In genomic region chr1:204190212-204191211, GRCh38 we compare ENCODE assay signal across 7 cellular contexts. TPM values are rescaled to one million over a fixed set of nuclear protein-coding genes. Genes with fewer than 3 reads are reported as not detected.
DNase-seq lines count a peak whose midpoint lies in the region; ATAC-seq, FAIRE-seq and TF ChIP-seq lines count a peak whose summit lies in the region.

No MANE protein-coding gene starts in this region.

- TSS peak; percentile 89 for BruUV-seq in endothelial cell of umbilical vein (replicated peaks; lab: Mats Ljungman, UMichigan)

- H3K9me3 ChIP-seq in endothelial cell of umbilical vein (replicated peaks; ENCODE audit: control insufficient read depth, insufficient read depth, low read length) (no peaks in the 10 kb centered on the region), neural progenitor cell (ENCODE audit: low read depth) (no peaks in the 10 kb centered on the region)

- peaks cover 33% of the 10 kb centered on the region for H3K27me3 Mint-ChIP-seq in neural progenitor cell (ENCODE audit: insufficient read depth, low read depth)

- DNase-seq in H7 (peak; percentile 95), NCI-H526 treated with DMSO at 0.1 percent for 48 hours (lab: John Stamatoyannopoulos, UW) (peak; percentile 18), endothelial cell of umbilical vein (ENCODE audit: low read depth, low spot score) (peak; percentile 81), neural progenitor cell (ENCODE audit: low spot score) (peak; percentile 33)

- peak overlapping the region; percentile 77 for H3K9ac ChIP-seq in endothelial cell of umbilical vein (replicated peaks; ENCODE audit: extremely low read depth, insufficient read depth, low read length)
- no peak overlapping the region for H3K9ac ChIP-seq in neural progenitor cell

- no peaks in the 10 kb centered on the region for H3K9me3 Mint-ChIP-seq in neural progenitor cell

- H3F3A ChIP-seq in neural progenitor cell (ENCODE audit: low read depth): peaks cover 9% of the 10 kb centered on the region

- TF ChIP-seq CTCF in endothelial cell of umbilical vein (IDR thresholded peaks at IDR 0.05; ENCODE audit: extremely low read depth in 1 of 2, insufficient read depth in 1 of 2, low read depth in 1 of 2, low read length in 2 of 2): no peak
- no peak for TF ChIP-seq CTCF in neural progenitor cell (IDR thresholded peaks at IDR 0.05)

- dilution Hi-C loops in endothelial cell of umbilical vein (cut with MboI; ENCODE audit: extremely low pct_ligation_motif_present, low sequenced_read_pairs): no loop called here

- intact Hi-C loops in endothelial cell of umbilical vein (cut with micrococcal nuclease): loop anchor here (1.0 kb wide), 3 partner anchors 8 to 18 kb away; no protein-coding TSS in a partner anchor

- peak overlapping the region; percentile 60 for H3K4me2 ChIP-seq in endothelial cell of umbilical vein (ENCODE audit: insufficient read depth, low read length)
- H3K4me2 ChIP-seq in neural progenitor cell: peak overlapping the region; percentile 71

- no peaks in the 10 kb centered on the region for H3K9me1 ChIP-seq in endothelial cell of umbilical vein (replicated peaks; ENCODE audit: control insufficient read depth, extremely low read depth, insufficient read depth, low read length)

- H3K79me2 ChIP-seq in endothelial cell of umbilical vein (ENCODE audit: control insufficient read depth, insufficient read depth, low read length) (no peaks in the 10 kb centered on the region), neural progenitor cell (ENCODE audit: low read depth) (no peaks in the 10 kb centered on the region)

- no peak overlapping the region for H3K27ac Mint-ChIP-seq in neural progenitor cell

- peaks cover 17% of the 10 kb centered on the region for H3K4me1 Mint-ChIP-seq in neural progenitor cell

- POLR2A ChIA-PET in endothelial cell of umbilical vein (lab: Charles Lee): interaction anchor here (0.6 to 1.4 kb wide), 4 partner anchors 9 to 821 kb away, joined by 3 to 5 read pairs (median 4); no protein-coding TSS in a partner anchor

- H3K36me3 ChIP-seq in H7 (replicated peaks; ENCODE audit: control insufficient read depth, insufficient read depth, low read length) (no peaks in the 10 kb centered on the region), endothelial cell of umbilical vein (ENCODE audit: control insufficient read depth in 2 of 2, extremely low read depth in 1 of 2, insufficient read depth in 2 of 2, low read length in 2 of 2) (no peaks in the 10 kb centered on the region), neural progenitor cell (no peaks in the 10 kb centered on the region)

- FAIRE-seq in endothelial cell of umbilical vein (lab: Jason Lieb, UNC): peak; percentile 89

- peak; percentile 52 for TF ChIP-seq POLR2A in endothelial cell of umbilical vein (IDR thresholded peaks at IDR 0.05; ENCODE audit: low read depth, low read length)

- peaks cover 32% of the 10 kb centered on the region for H3K4me1 ChIP-seq in endothelial cell of umbilical vein (ENCODE audit: control insufficient read depth, extremely low read depth, insufficient read depth, low read length)
- peaks cover 16% of the 10 kb centered on the region for H3K4me1 ChIP-seq in neural progenitor cell

- no peak for ATAC-seq in HG02970 (IDR thresholded peaks at IDR 0.05; ENCODE audit: low FRiP score, unreplicated experiment)
- ATAC-seq in GM18858 (IDR thresholded peaks at IDR 0.05; ENCODE audit: unreplicated experiment): no peak
- ATAC-seq in GM18517 (IDR thresholded peaks at IDR 0.05; ENCODE audit: unreplicated experiment): no peak

- CTCF ChIA-PET in endothelial cell of umbilical vein (lab: Charles Lee): interaction anchor here (0.9 to 7.2 kb wide), 13 partner anchors 8 to 319 kb away, joined by 3 to 85 read pairs (median 5); partner anchors contain the start of gene GOLT1A

- no peaks in the 10 kb centered on the region for H3K36me3 Mint-ChIP-seq in neural progenitor cell

- H3K4me3 Mint-ChIP-seq in neural progenitor cell: peak overlapping the region; percentile 61

- H4K20me1 ChIP-seq in endothelial cell of umbilical vein (replicated peaks; ENCODE audit: control insufficient read depth, extremely low read depth, insufficient read depth, low read length) (no peaks in the 10 kb centered on the region), neural progenitor cell (ENCODE audit: low read depth) (no peaks in the 10 kb centered on the region)

- H2AFZ ChIP-seq in endothelial cell of umbilical vein (ENCODE audit: low read depth, low read length) (peak overlapping the region; percentile 84), neural progenitor cell (replicated peaks) (no peak overlapping the region)

- H3K4me3 ChIP-seq in H7 (ENCODE audit: insufficient read depth, low read depth, low read length) (peak overlapping the region; percentile 29), endothelial cell of umbilical vein (replicated peaks in 1 of 3; ENCODE audit: insufficient read depth in 1 of 3, low read depth in 1 of 3, low read length in 3 of 3) (no peak overlapping the region), neural progenitor cell (peak overlapping the region; percentile 31)

- peak overlapping the region; percentile 90 for H3K27ac ChIP-seq in endothelial cell of umbilical vein (ENCODE audit: insufficient read depth, low read depth, low read length)
- H3K27ac ChIP-seq in neural progenitor cell: no peak overlapping the region

- H3K27me3 ChIP-seq in H7 (ENCODE audit: control insufficient read depth, insufficient read depth, low read length): peaks cover 41% of the 10 kb centered on the region
- H3K27me3 ChIP-seq in endothelial cell of umbilical vein (ENCODE audit: control insufficient read depth in 2 of 2, insufficient read depth in 2 of 2, low read length in 2 of 2): no peaks in the 10 kb centered on the region
- peaks cover 74% of the 10 kb centered on the region for H3K27me3 ChIP-seq in neural progenitor cell

TF ChIP-seq in endothelial cell of umbilical vein, 7 proteins besides CTCF, POLR2A, EP300 and RAD21:
- TF ChIP-seq POLR2AphosphoS5 (IDR thresholded peaks at IDR 0.05; ENCODE audit: insufficient read depth, low read depth, low read length) (peak; percentile 36), GATA2 (IDR thresholded peaks at IDR 0.05; ENCODE audit: insufficient read depth, insufficient read length, low read depth, low read length) (peak; percentile 44), JUN (IDR thresholded peaks at IDR 0.05; ENCODE audit: borderline replicate concordance, insufficient read depth, insufficient read length, low read depth) (peak; percentile 58)
- TF ChIP-seq, protein P1, sequence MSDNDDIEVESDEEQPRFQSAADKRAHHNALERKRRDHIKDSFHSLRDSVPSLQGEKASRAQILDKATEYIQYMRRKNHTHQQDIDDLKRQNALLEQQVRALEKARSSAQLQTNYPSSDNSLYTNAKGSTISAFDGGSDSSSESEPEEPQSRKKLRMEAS (IDR thresholded peaks at IDR 0.05; ENCODE audit: insufficient read depth, insufficient read length): no peak

RNA-seq across cellular contexts. Expression of gene KISS1, which starts 5.8 kb away (rescaled TPM):
- total RNA-seq in H7 (2014; rRNA removed; shearing (Covaris generic)): not detected in 2 replicates
- total RNA-seq in endothelial cell of umbilical vein (1.00 and 3.9 TPM in 2 replicates), neural progenitor cell (ENCODE audit: low replicate concordance) (not detected in 2 replicates)
- polyA plus RNA-seq in endothelial cell of umbilical vein: 0.22 and 0.60 TPM in 2 replicates
- polyA plus RNA-seq in endothelial cell of umbilical vein (2011; cell fraction: cytosol; rRNA removed): 0.32 TPM in 1 of 2 replicates, not detected in the other
- not detected in 2 replicates for polyA plus RNA-seq in endothelial cell of umbilical vein (2011; cell fraction: nucleus; rRNA removed)
- polyA plus RNA-seq in endothelial cell of umbilical vein (2012): 0.47 and 0.87 TPM in 2 replicates
- polyA minus RNA-seq in endothelial cell of umbilical vein: not detected in 2 replicates
- not detected for polyA minus RNA-seq in endothelial cell of umbilical vein (2011; cell fraction: cytosol; rRNA and poly(A)+ RNA removed)
- not detected in 2 replicates for polyA minus RNA-seq in endothelial cell of umbilical vein (2011; cell fraction: nucleus; rRNA and poly(A)+ RNA removed)

RNA-seq across cellular contexts. Expression of gene GOLT1A, which starts 23.3 kb away (rescaled TPM):
- 0.76 and 1.0 TPM in 2 replicates for total RNA-seq in H7 (2014; rRNA removed; shearing (Covaris generic))
- total RNA-seq in endothelial cell of umbilical vein: not detected in 2 replicates
- polyA plus RNA-seq in endothelial cell of umbilical vein: not detected in 2 replicates
- polyA plus RNA-seq in endothelial cell of umbilical vein (2011; cell fraction: cytosol; rRNA removed): not detected in 2 replicates
- not detected in 2 replicates for polyA plus RNA-seq in endothelial cell of umbilical vein (2011; cell fraction: nucleus; rRNA removed)
- not detected in 2 replicates for polyA plus RNA-seq in endothelial cell of umbilical vein (2012)
- not detected in 2 replicates for polyA minus RNA-seq in endothelial cell of umbilical vein
- not detected for polyA minus RNA-seq in endothelial cell of umbilical vein (2011; cell fraction: cytosol; rRNA and poly(A)+ RNA removed)
- polyA minus RNA-seq in endothelial cell of umbilical vein (2011; cell fraction: nucleus; rRNA and poly(A)+ RNA removed): not detected in 2 replicates
- 1.2 TPM in 1 of 2 replicates, not detected in the other for total RNA-seq in neural progenitor cell (ENCODE audit: low replicate concordance)

RNA-seq across cellular contexts. Expression of gene REN, which starts 24.4 kb away (rescaled TPM):
- not detected in 2 replicates for total RNA-seq in H7 (2014; rRNA removed; shearing (Covaris generic))
- total RNA-seq in endothelial cell of umbilical vein: not detected in 2 replicates
- 0.11 TPM in 1 of 2 replicates, not detected in the other for polyA plus RNA-seq in endothelial cell of umbilical vein
- not detected in 2 replicates for polyA plus RNA-seq in endothelial cell of umbilical vein (2011; cell fraction: cytosol; rRNA removed)
- 0.13 TPM in 1 of 2 replicates, not detected in the other for polyA plus RNA-seq in endothelial cell of umbilical vein (2011; cell fraction: nucleus; rRNA removed)
- polyA plus RNA-seq in endothelial cell of umbilical vein (2012): not detected in 2 replicates
- 0.25 TPM in 1 of 2 replicates, not detected in the other for polyA minus RNA-seq in endothelial cell of umbilical vein
- polyA minus RNA-seq in endothelial cell of umbilical vein (2011; cell fraction: cytosol; rRNA and poly(A)+ RNA removed): not detected
- not detected in 2 replicates for polyA minus RNA-seq in endothelial cell of umbilical vein (2011; cell fraction: nucleus; rRNA and poly(A)+ RNA removed)
- total RNA-seq in neural progenitor cell (ENCODE audit: low replicate concordance): not detected in 2 replicates

RNA-seq across cellular contexts. Expression of gene ETNK2, which starts 38.7 kb away (rescaled TPM):
- 44.3 and 57.7 TPM in 2 replicates for total RNA-seq in H7 (2014; rRNA removed; shearing (Covaris generic))
- total RNA-seq in endothelial cell of umbilical vein: 13.5 and 15.5 TPM in 2 replicates
- 27.5 and 32.9 TPM in 2 replicates for polyA plus RNA-seq in endothelial cell of umbilical vein
- polyA plus RNA-seq in endothelial cell of umbilical vein (2011; cell fraction: cytosol; rRNA removed): 21.2 and 23.3 TPM in 2 replicates
- 12.9 and 13.5 TPM in 2 replicates for polyA plus RNA-seq in endothelial cell of umbilical vein (2011; cell fraction: nucleus; rRNA removed)
- polyA plus RNA-seq in endothelial cell of umbilical vein (2012): 17.5 and 18.0 TPM in 2 replicates
- polyA minus RNA-seq in endothelial cell of umbilical vein: 37.9 and 50.1 TPM in 2 replicates
- not detected for polyA minus RNA-seq in endothelial cell of umbilical vein (2011; cell fraction: cytosol; rRNA and poly(A)+ RNA removed)
- polyA minus RNA-seq in endothelial cell of umbilical vein (2011; cell fraction: nucleus; rRNA and poly(A)+ RNA removed): 9.8 and 10.2 TPM in 2 replicates
- 5.3 and 17.6 TPM in 2 replicates for total RNA-seq in neural progenitor cell (ENCODE audit: low replicate concordance)

Comparison
In these comparisons a context has a peak if more than half of its experiments do, and no peak if none do; other contexts are left out.
1. DNase-seq: peak in every context shown above with its lines; median percentile 95 in H7; 81 in endothelial cell of umbilical vein; 33 in neural progenitor cell; 18 in NCI-H526 treated with DMSO at 0.1 percent for 48 hours.
2. H3K4me3 ChIP-seq: peak in H7 (single experiment) and neural progenitor cell (single experiment); none in endothelial cell of umbilical vein (0 of 3).